In genomic region chr11:38256436-38256835, GRCh38 we compare ENCODE assay signal across 15 cellular contexts.
DNase-seq lines count a peak whose midpoint lies in the region; ATAC-seq and TF ChIP-seq lines count a peak whose summit lies in the region.
"Had no signal": no experiment of that assay in that cellular context is flagged by ENCODE, and none has a peak within 500 bp of the region (broad histone marks: within the 10 kb centered on the region; RNA-seq: fewer than 3 reads in every experiment).

No MANE protein-coding gene starts in this region.

- TF ChIP-seq RAD21 in neural cell (conservative IDR thresholded peaks at IDR 0.05), result no peak

- H3K4me2 ChIP-seq in neural cell (ENCODE audit: low read length), result no peak overlapping the region

- H2AFZ ChIP-seq in neural cell (ENCODE audit: low read depth, low read length), result no peak overlapping the region

- H4K20me1 ChIP-seq in neural cell (ENCODE audit: insufficient read depth), result no peaks in the 10 kb centered on the region

- TF ChIP-seq EP300 in neural cell (conservative IDR thresholded peaks at IDR 0.05; ENCODE audit: poor library complexity, severe bottlenecking), result no peak

- DNase-seq in H7 (peak; percentile 5), NCI-H1048 (lab: John Stamatoyannopoulos, UW) (peak; percentile 66), iPS DF 19.7 (ENCODE audit: low read depth, low spot score) (peak; percentile 12), NCI-H226 (no peak)
- DNase-seq: 8988T; C1 segment of cervical spinal cord; Calu3; CD4-positive, alpha-beta T cell; DMS 273 treated with DMSO at 0.1 percent for 48 hours; GOT3 had no signal

- peak overlapping the region; percentile 94 for H3K27ac ChIP-seq in neural cell (ENCODE audit: low read length)

- TF ChIP-seq CTCF in neural cell (IDR thresholded peaks at IDR 0.05; ENCODE audit: poor library complexity, severe bottlenecking), result no peak

- H3K9me3 ChIP-seq in neural cell (ENCODE audit: low read length), result no peaks in the 10 kb centered on the region

- no peaks in the 10 kb centered on the region for H3K79me2 ChIP-seq in neural cell (replicated peaks; ENCODE audit: insufficient read depth, low read length)

- H3K36me3 ChIP-seq in H7 (replicated peaks; ENCODE audit: control insufficient read depth, insufficient read depth, low read length) (no peaks in the 10 kb centered on the region), neural cell (ENCODE audit: insufficient read depth, low read length) (no peaks in the 10 kb centered on the region)

- H3K4me3 ChIP-seq in H7 (ENCODE audit: insufficient read depth, low read depth, low read length) (no peak overlapping the region), neural cell (ENCODE audit: low read length) (no peak overlapping the region)
- H3K4me3 ChIP-seq: GM12878 had no signal

- no peaks in the 10 kb centered on the region for H3K9me2 ChIP-seq in neural cell (ENCODE audit: insufficient read depth, low read length)

- ATAC-seq in HG03280 (IDR thresholded peaks at IDR 0.05; ENCODE audit: unreplicated experiment) (no peak), HG02870 (IDR thresholded peaks at IDR 0.05; ENCODE audit: unreplicated experiment) (no peak)
- ATAC-seq: GM12878, HCT116 had no signal

- H3K27me3 ChIP-seq in H7 (ENCODE audit: control insufficient read depth, insufficient read depth, low read length) (no peaks in the 10 kb centered on the region), neural cell (ENCODE audit: insufficient read depth, low read depth, low read length) (no peaks in the 10 kb centered on the region)

- no peaks in the 10 kb centered on the region for H3F3A ChIP-seq in neural cell (ENCODE audit: insufficient read depth, low read length, poor library complexity, severe bottlenecking)

- peak overlapping the region; percentile 14 for H3K9ac ChIP-seq in neural cell (ENCODE audit: low read length)

TF ChIP-seq in neural cell, 6 proteins besides CTCF, POLR2A, EP300 and RAD21:
- TF ChIP-seq TAF1 (IDR thresholded peaks at IDR 0.05; ENCODE audit: low read depth), result no peak
- no peak for TF ChIP-seq EZH2 (IDR thresholded peaks at IDR 0.05; ENCODE audit: borderline replicate concordance, insufficient read depth, low read length, poor library complexity, severe bottlenecking)
- no peak for TF ChIP-seq MXI1 (conservative IDR thresholded peaks at IDR 0.05; ENCODE audit: poor library complexity, severe bottlenecking)
- no peak for TF ChIP-seq REST (IDR thresholded peaks at IDR 0.05; ENCODE audit: borderline replicate concordance)
- TF ChIP-seq POLR2AphosphoS5 (IDR thresholded peaks at IDR 0.05), result no peak
- no peak for TF ChIP-seq SMC3 (conservative IDR thresholded peaks at IDR 0.05; ENCODE audit: poor library complexity)
